8 cellular contexts compared by ENCODE assay signal in genomic region chr4:126385954-126386353, GRCh38.
"Had no signal": no experiment of that assay in that cellular context is flagged by ENCODE, and none has a peak within 500 bp of the region (broad histone marks: within the 10 kb centered on the region; RNA-seq: fewer than 3 reads in every experiment).

No MANE protein-coding gene starts in this region.

- DNase-seq: GDM1, GF-D8 had no signal

- ATAC-seq: GM12878 had no signal

- FAIRE-seq: G401.6, GM12878, GM12891, GM12892, GM18507, GM19239 had no signal

- H3K4me3 ChIP-seq: GM12878 had no signal
